1 cellular context compared by ENCODE assay signal in genomic region chr15:65287515-65287845, GRCh38.
TF ChIP-seq lines count a peak whose summit lies in the region.

No MANE protein-coding gene starts in this region.

TF ChIP-seq in SK-N-SH treated with all-trans-retinoic acid at 6 μM for 48 hours, 23 proteins besides CTCF, POLR2A, EP300 and RAD21 (continued from another document):
- TF ChIP-seq POU6F1 (CRISPR knock-in tag; IDR thresholded peaks at IDR 0.05; ENCODE audit: borderline replicate concordance, low read depth) (no peak), TSHZ2 (CRISPR knock-in tag; IDR thresholded peaks at IDR 0.05) (no peak), RARB (CRISPR knock-in tag; IDR thresholded peaks at IDR 0.05) (no peak), ZNF70 (CRISPR knock-in tag; IDR thresholded peaks at IDR 0.05) (no peak)
